Comparison of ENCODE assay signal across 37 cellular contexts in the genomic region with DNA sequence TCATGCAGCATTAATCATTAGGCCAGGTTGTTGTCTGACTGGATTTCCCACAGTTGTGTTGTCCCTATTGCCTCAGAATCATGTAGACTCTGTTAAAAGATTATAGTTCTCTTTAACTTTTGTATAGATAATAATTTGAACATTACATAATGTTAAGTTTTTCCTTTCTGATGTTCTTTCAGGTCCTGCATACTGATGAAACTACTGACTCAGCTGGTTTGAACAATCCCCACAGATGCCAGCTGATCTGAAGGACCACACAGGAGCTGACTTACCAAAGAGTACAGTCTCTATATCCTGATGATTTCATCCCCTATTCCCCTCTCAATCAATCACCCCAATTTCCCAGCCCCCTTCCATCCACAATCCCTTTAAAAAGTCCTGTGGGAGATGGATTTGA.
"Had no signal": no experiment of that assay in that cellular context is flagged by ENCODE, and none has a peak within 500 bp of the region (broad histone marks: within the 10 kb centered on the region; RNA-seq: fewer than 3 reads in every experiment).

No MANE protein-coding gene starts in this region.

- H3K27me3 ChIP-seq: body of pancreas, brain microvascular endothelial cell, breast epithelium had no signal

- H3K9me3 Mint-ChIP-seq: activated T-cell treated with anti-CD3 and anti-CD28 coated beads, Interleukin-2, amount 50 U/mL, for 24 hours; WTC11 had no signal

- H3K4me1 Mint-ChIP-seq: activated CD4-positive, alpha-beta memory T cell treated with anti-CD3 and anti-CD28 coated beads, Interleukin-2, amount 10 ng/mL, durations not matched to agents 7 days and 5 days; activated CD4-positive, alpha-beta T cell treated with anti-CD3 and anti-CD28 coated beads for 36 hours; activated CD4-positive, alpha-beta T cell treated with anti-CD3 and anti-CD28 coated beads, Interleukin-2, amount 10 ng/mL, durations not matched to agents 7 days and 5 days; activated CD8-positive, alpha-beta memory T cell treated with anti-CD3 and anti-CD28 coated beads, Interleukin-2, amount 10 ng/mL, durations not matched to agents 7 days and 5 days; activated naive CD4-positive, alpha-beta T cell treated with anti-CD3 and anti-CD28 coated beads, Interleukin-2, amount 10 ng/mL, durations not matched to agents 7 days and 5 days; activated naive CD4-positive, alpha-beta T cell treated with anti-CD3 and anti-CD28 coated beads, Interleukin-2, amount 50 U/mL, for 24 hours; activated naive CD8-positive, alpha-beta T cell treated with anti-CD3 and anti-CD28 coated beads, Interleukin-2, amount 10 ng/mL, durations not matched to agents 7 days and 5 days; activated naive CD8-positive, alpha-beta T cell treated with anti-CD3 and anti-CD28 coated beads, Interleukin-2, amount 50 U/mL, for 24 hours; WTC11 had no signal

- H3K36me3 ChIP-seq: brain microvascular endothelial cell, breast epithelium had no signal

- H3K4me3 Mint-ChIP-seq: activated CD4-positive, alpha-beta memory T cell treated with anti-CD3 and anti-CD28 coated beads, Interleukin-2, amount 10 ng/mL, durations not matched to agents 7 days and 5 days; activated CD4-positive, alpha-beta T cell treated with anti-CD3 and anti-CD28 coated beads for 36 hours; activated CD4-positive, alpha-beta T cell treated with anti-CD3 and anti-CD28 coated beads, Interleukin-2, amount 10 ng/mL, durations not matched to agents 7 days and 5 days; activated CD8-positive, alpha-beta memory T cell treated with anti-CD3 and anti-CD28 coated beads, Interleukin-2, amount 10 ng/mL, durations not matched to agents 7 days and 5 days; activated CD8-positive, alpha-beta T cell treated with anti-CD3 and anti-CD28 coated beads, Interleukin-2, amount 10 ng/mL, durations not matched to agents 7 days and 5 days; activated naive CD4-positive, alpha-beta T cell treated with anti-CD3 and anti-CD28 coated beads, Interleukin-2, amount 10 ng/mL, durations not matched to agents 7 days and 5 days; activated naive CD4-positive, alpha-beta T cell treated with anti-CD3 and anti-CD28 coated beads, Interleukin-2, amount 50 U/mL, for 24 hours; activated naive CD8-positive, alpha-beta T cell; activated naive CD8-positive, alpha-beta T cell treated with anti-CD3 and anti-CD28 coated beads, Interleukin-2, amount 10 ng/mL, durations not matched to agents 7 days and 5 days; activated naive CD8-positive, alpha-beta T cell treated with anti-CD3 and anti-CD28 coated beads, Interleukin-2, amount 50 U/mL, for 24 hours; activated T-cell treated with anti-CD3 and anti-CD28 coated beads, Interleukin-2, amount 50 U/mL, for 24 hours; T-helper 1 cell treated with Interleukin-12 subunit alpha and Interleukin-12 subunit beta and Interleukin-4 antibody, amounts not matched to agents 30 μg/mL and 1 μg/mL, for 36 hours; T-helper 2 cell treated with Interferon-gamma antibody and Interleukin-4, amounts not matched to agents 5 μg/mL and 100 μg/mL, for 36 hours; WTC11 had no signal

- H3K36me3 Mint-ChIP-seq: activated naive CD4-positive, alpha-beta T cell treated with anti-CD3 and anti-CD28 coated beads, Interleukin-2, amount 10 ng/mL, durations not matched to agents 7 days and 5 days; activated naive CD4-positive, alpha-beta T cell treated with anti-CD3 and anti-CD28 coated beads, Interleukin-2, amount 50 U/mL, for 24 hours; activated naive CD8-positive, alpha-beta T cell; activated naive CD8-positive, alpha-beta T cell treated with anti-CD3 and anti-CD28 coated beads, Interleukin-2, amount 10 ng/mL, durations not matched to agents 7 days and 5 days; WTC11 had no signal

- H3K27ac ChIP-seq: body of pancreas, brain microvascular endothelial cell, breast epithelium, VCaP had no signal

- DNase-seq: activated CD4-positive, alpha-beta memory T cell treated with anti-CD3 and anti-CD28 coated beads, Interleukin-2, amount 10 ng/mL, durations not matched to agents 7 days and 5 days; activated CD4-positive, alpha-beta T cell treated with anti-CD3 and anti-CD28 coated beads for 1 hour; activated CD4-positive, alpha-beta T cell treated with anti-CD3 and anti-CD28 coated beads for 36 hours; activated CD4-positive, alpha-beta T cell treated with anti-CD3 and anti-CD28 coated beads for 48 hours; activated CD4-positive, alpha-beta T cell treated with anti-CD3 and anti-CD28 coated beads, Interleukin-2, amount 10 ng/mL, durations not matched to agents 7 days and 5 days; activated CD4-positive, alpha-beta T cell treated with anti-CD3 and anti-CD28 coated beads, Interleukin-2, amount 50 U/mL, for 48 hours; activated CD4-positive, CD25-positive, alpha-beta regulatory T cell; activated CD8-positive, alpha-beta memory T cell treated with anti-CD3 and anti-CD28 coated beads for 24 hours; activated CD8-positive, alpha-beta memory T cell treated with anti-CD3 and anti-CD28 coated beads, Interleukin-2, amount 10 ng/mL, durations not matched to agents 7 days and 5 days; activated CD8-positive, alpha-beta memory T cell treated with anti-CD3 and anti-CD28 coated beads, Interleukin-2, amount 50 U/mL, for 48 hours; activated CD8-positive, alpha-beta T cell treated with anti-CD3 and anti-CD28 coated beads, Interleukin-2, amount 10 ng/mL, durations not matched to agents 7 days and 5 days; activated effector memory CD4-positive, alpha-beta T cell treated with Interleukin-2 at 50 U/mL for 16 hours; activated gamma-delta T cell; activated naive CD4-positive, alpha-beta T cell treated with anti-CD3 and anti-CD28 coated beads, Interleukin-2, amount 10 ng/mL, durations not matched to agents 7 days and 5 days; activated naive CD4-positive, alpha-beta T cell treated with Interleukin-2 at 50 U/mL for 16 hours; activated naive CD8-positive, alpha-beta T cell treated with anti-CD3 and anti-CD28 coated beads, Interleukin-2, amount 10 ng/mL, durations not matched to agents 7 days and 5 days; activated naive CD8-positive, alpha-beta T cell treated with anti-CD3 and anti-CD28 coated beads, Interleukin-2, amount 50 U/mL, for 24 hours; activated T-cell treated with anti-CD3 and anti-CD28 coated beads, Interleukin-2, amount 50 U/mL, for 24 hours; activated T-cell treated with anti-CD3 and anti-CD28 coated beads, Interleukin-2, amount 50 U/mL, for 48 hours; amniotic stem cell; aorta; body of pancreas; brain microvascular endothelial cell; central memory CD4-positive, alpha-beta T cell; T-helper 1 cell; T-helper 2 cell; T-helper 9 cell had no signal

- H3K9me3 ChIP-seq: body of pancreas, breast epithelium had no signal

- FAIRE-seq: astrocyte had no signal

- H3K4me1 ChIP-seq: body of pancreas, breast epithelium had no signal

- H3K27me3 Mint-ChIP-seq: activated CD4-positive, alpha-beta memory T cell treated with anti-CD3 and anti-CD28 coated beads, Interleukin-2, amount 10 ng/mL, durations not matched to agents 7 days and 5 days; activated CD4-positive, alpha-beta T cell treated with anti-CD3 and anti-CD28 coated beads for 36 hours; activated CD4-positive, alpha-beta T cell treated with anti-CD3 and anti-CD28 coated beads, Interleukin-2, amount 10 ng/mL, durations not matched to agents 7 days and 5 days; activated CD8-positive, alpha-beta memory T cell treated with anti-CD3 and anti-CD28 coated beads, Interleukin-2, amount 10 ng/mL, durations not matched to agents 7 days and 5 days; activated naive CD4-positive, alpha-beta T cell treated with anti-CD3 and anti-CD28 coated beads, Interleukin-2, amount 10 ng/mL, durations not matched to agents 7 days and 5 days; activated naive CD4-positive, alpha-beta T cell treated with anti-CD3 and anti-CD28 coated beads, Interleukin-2, amount 50 U/mL, for 24 hours; activated naive CD8-positive, alpha-beta T cell; activated naive CD8-positive, alpha-beta T cell treated with anti-CD3 and anti-CD28 coated beads, Interleukin-2, amount 10 ng/mL, durations not matched to agents 7 days and 5 days; activated naive CD8-positive, alpha-beta T cell treated with anti-CD3 and anti-CD28 coated beads, Interleukin-2, amount 50 U/mL, for 24 hours; activated T-cell treated with anti-CD3 and anti-CD28 coated beads, Interleukin-2, amount 50 U/mL, for 24 hours had no signal

- ATAC-seq: activated CD4-positive, alpha-beta T cell treated with anti-CD3 and anti-CD28 coated beads for 36 hours; activated CD4-positive, CD25-positive, alpha-beta regulatory T cell treated with anti-CD3 and anti-CD28 coated beads, Interleukin-2, amount 50 U/mL, for 24 hours; activated CD8-positive, alpha-beta memory T cell treated with anti-CD3 and anti-CD28 coated beads, Interleukin-2, amount 10 ng/mL, durations not matched to agents 7 days and 5 days; activated CD8-positive, alpha-beta T cell treated with anti-CD3 and anti-CD28 coated beads, Interleukin-2, amount 10 ng/mL, durations not matched to agents 7 days and 5 days; activated naive CD8-positive, alpha-beta T cell treated with anti-CD3 and anti-CD28 coated beads, Interleukin-2, amount 50 U/mL, for 24 hours; body of pancreas; WTC11 had no signal

- H3K27ac Mint-ChIP-seq: activated CD4-positive, alpha-beta memory T cell treated with anti-CD3 and anti-CD28 coated beads, Interleukin-2, amount 10 ng/mL, durations not matched to agents 7 days and 5 days; activated CD4-positive, alpha-beta T cell treated with anti-CD3 and anti-CD28 coated beads for 36 hours; activated CD4-positive, alpha-beta T cell treated with anti-CD3 and anti-CD28 coated beads, Interleukin-2, amount 10 ng/mL, durations not matched to agents 7 days and 5 days; activated CD8-positive, alpha-beta memory T cell treated with anti-CD3 and anti-CD28 coated beads, Interleukin-2, amount 10 ng/mL, durations not matched to agents 7 days and 5 days; activated CD8-positive, alpha-beta T cell treated with anti-CD3 and anti-CD28 coated beads, Interleukin-2, amount 10 ng/mL, durations not matched to agents 7 days and 5 days; activated naive CD4-positive, alpha-beta T cell treated with anti-CD3 and anti-CD28 coated beads, Interleukin-2, amount 10 ng/mL, durations not matched to agents 7 days and 5 days; activated naive CD4-positive, alpha-beta T cell treated with anti-CD3 and anti-CD28 coated beads, Interleukin-2, amount 50 U/mL, for 24 hours; activated naive CD8-positive, alpha-beta T cell; activated naive CD8-positive, alpha-beta T cell treated with anti-CD3 and anti-CD28 coated beads, Interleukin-2, amount 10 ng/mL, durations not matched to agents 7 days and 5 days; activated naive CD8-positive, alpha-beta T cell treated with anti-CD3 and anti-CD28 coated beads, Interleukin-2, amount 50 U/mL, for 24 hours; activated T-cell treated with anti-CD3 and anti-CD28 coated beads, Interleukin-2, amount 50 U/mL, for 24 hours; activated T-helper 2 cell treated with anti-CD3 and anti-CD28 coated beads, Interferon-gamma antibody, Interleukin-2, Interleukin-4, amounts not matched to agents 10 μg/mL and 5 μg/mL and 100 μg/mL, durations not matched to agents 14 hours and 24 hours and 36 hours; T-helper 1 cell treated with Interleukin-12 subunit alpha and Interleukin-12 subunit beta and Interleukin-4 antibody, amounts not matched to agents 30 μg/mL and 1 μg/mL, for 36 hours; T-helper 2 cell treated with Interferon-gamma antibody and Interleukin-4, amounts not matched to agents 5 μg/mL and 100 μg/mL, for 36 hours; WTC11 had no signal

- H3K4me3 ChIP-seq: body of pancreas, breast epithelium had no signal
